In the genomic region with DNA sequence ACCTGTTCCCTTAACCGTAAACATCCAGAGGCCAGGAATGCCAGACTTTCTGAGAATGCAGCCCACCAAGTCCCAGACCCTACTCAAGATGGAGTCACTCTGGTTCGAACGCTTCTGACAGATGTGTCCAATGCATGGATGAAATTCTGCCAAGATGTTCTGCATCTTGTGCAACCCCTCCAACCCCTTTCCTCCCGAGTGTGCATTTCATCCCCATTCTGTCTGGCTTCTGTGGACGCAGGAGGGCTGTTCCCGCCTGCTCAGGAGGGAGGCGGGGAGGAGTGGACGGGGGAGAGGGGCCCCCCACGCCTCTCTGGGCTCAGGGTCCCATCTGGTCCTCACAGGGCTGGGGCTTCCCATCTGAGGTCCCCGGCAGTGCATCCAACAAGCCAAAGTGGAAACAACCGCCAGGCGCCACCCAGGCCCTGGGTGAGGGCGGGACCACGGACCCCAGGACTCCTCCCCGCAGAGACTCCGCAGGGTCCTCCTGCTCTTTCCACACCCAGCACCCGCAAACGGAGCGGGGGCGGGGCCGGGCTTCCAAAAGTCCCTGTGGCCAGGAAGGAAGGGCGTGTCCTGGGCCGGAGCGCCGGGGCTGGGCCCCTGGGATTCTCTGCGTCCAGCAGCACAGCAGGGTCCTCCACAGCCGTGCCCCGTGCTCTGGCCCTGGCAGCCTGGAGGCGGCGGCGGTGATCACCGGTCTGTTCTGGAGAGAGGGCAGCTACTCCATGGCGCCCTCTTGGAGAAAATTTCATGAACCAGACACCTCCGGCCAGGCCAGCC, we compare ENCODE assay signal across 8 cellular contexts. TPM values are rescaled to one million over a fixed set of nuclear protein-coding genes. Genes with fewer than 3 reads are reported as not detected.
DNase-seq lines count a peak whose midpoint lies in the region.

No MANE protein-coding gene starts in this region.

- peaks cover 13% of the 10 kb centered on the region for H3K4me1 Mint-ChIP-seq in activated CD4-positive, alpha-beta memory T cell treated with anti-CD3 and anti-CD28 coated beads for 36 hours (ENCODE audit: low read depth)
- peaks cover 16% of the 10 kb centered on the region for H3K4me1 Mint-ChIP-seq in stimulated activated naive CD8-positive, alpha-beta T cell treated with anti-CD3 and anti-CD28 coated beads, Interleukin-15, Interleukin-2, amounts not matched to agents 100 ng/mL and 50 ng/mL, for 24 hours (ENCODE audit: low read depth)

- CTCF ChIA-PET in activated CD4-positive, alpha-beta memory T cell treated with anti-CD3 and anti-CD28 coated beads for 36 hours (lab: Charles Lee), result interaction anchor here (1.3 to 2.0 kb wide), 3 partner anchors 30 to 52 kb away, joined by 5 to 8 read pairs (median 6); partner anchors contain the start of gene UBE2G2

- POLR2A ChIA-PET in activated CD4-positive, alpha-beta memory T cell treated with anti-CD3 and anti-CD28 coated beads for 36 hours (lab: Charles Lee), result interaction anchor here (1.0 kb wide), 1 partner anchor 45 kb away, joined by 4 read pairs; no protein-coding TSS in a partner anchor

- peak; percentile 55 for DNase-seq in Ammon's horn (ENCODE audit: low spot score)
- DNase-seq in GM19238 (ENCODE audit: insufficient read length, low spot score), result peak; percentile 69
- peak; percentile 68 for DNase-seq in NCI-H2227 (lab: John Stamatoyannopoulos, UW; ENCODE audit: unreplicated experiment)
- peak; percentile 76 for DNase-seq in activated CD4-positive, alpha-beta memory T cell treated with anti-CD3 and anti-CD28 coated beads for 36 hours
- peak; percentile 86 for DNase-seq in epidermal melanocyte (ENCODE audit: insufficient read length, low spot score)
- peak; percentile 46 for DNase-seq in mucosa of gallbladder (ENCODE audit: low spot score)
- DNase-seq in amniotic stem cell (lab: John Stamatoyannopoulos, UW), result no peak

- peak overlapping the region; percentile 60 for H3K4me3 Mint-ChIP-seq in activated CD4-positive, alpha-beta memory T cell treated with anti-CD3 and anti-CD28 coated beads for 36 hours
- peak overlapping the region; percentile 77 for H3K4me3 Mint-ChIP-seq in stimulated activated naive CD8-positive, alpha-beta T cell treated with anti-CD3 and anti-CD28 coated beads, Interleukin-15, Interleukin-2, amounts not matched to agents 100 ng/mL and 50 ng/mL, for 24 hours

- no peaks in the 10 kb centered on the region for H3K27me3 Mint-ChIP-seq in activated CD4-positive, alpha-beta memory T cell treated with anti-CD3 and anti-CD28 coated beads for 36 hours
- no peaks in the 10 kb centered on the region for H3K27me3 Mint-ChIP-seq in stimulated activated naive CD8-positive, alpha-beta T cell treated with anti-CD3 and anti-CD28 coated beads, Interleukin-15, Interleukin-2, amounts not matched to agents 100 ng/mL and 50 ng/mL, for 24 hours

- intact Hi-C loops in activated CD4-positive, alpha-beta memory T cell treated with anti-CD3 and anti-CD28 coated beads for 36 hours (cut with micrococcal nuclease), result no loop called here

- no peak overlapping the region for H3K27ac Mint-ChIP-seq in activated CD4-positive, alpha-beta memory T cell treated with anti-CD3 and anti-CD28 coated beads for 36 hours
- peak overlapping the region; percentile 76 for H3K27ac Mint-ChIP-seq in stimulated activated naive CD8-positive, alpha-beta T cell treated with anti-CD3 and anti-CD28 coated beads, Interleukin-15, Interleukin-2, amounts not matched to agents 100 ng/mL and 50 ng/mL, for 24 hours

- no peaks in the 10 kb centered on the region for H3K9me3 Mint-ChIP-seq in activated CD4-positive, alpha-beta memory T cell treated with anti-CD3 and anti-CD28 coated beads for 36 hours
- H3K9me3 Mint-ChIP-seq in stimulated activated naive CD8-positive, alpha-beta T cell treated with anti-CD3 and anti-CD28 coated beads, Interleukin-15, Interleukin-2, amounts not matched to agents 100 ng/mL and 50 ng/mL, for 24 hours, result no peaks in the 10 kb centered on the region

- peaks cover 3% of the 10 kb centered on the region for H3K36me3 Mint-ChIP-seq in activated CD4-positive, alpha-beta memory T cell treated with anti-CD3 and anti-CD28 coated beads for 36 hours
- H3K36me3 Mint-ChIP-seq in stimulated activated naive CD8-positive, alpha-beta T cell treated with anti-CD3 and anti-CD28 coated beads, Interleukin-15, Interleukin-2, amounts not matched to agents 100 ng/mL and 50 ng/mL, for 24 hours (ENCODE audit: low read depth), result peaks cover 12% of the 10 kb centered on the region

RNA-seq across cellular contexts. Expression of gene SUMO3, which starts 27.7 kb away (rescaled TPM):
- 10 to 100 TPM; 77.2 to 77.6 TPM for total RNA-seq in activated CD4-positive, alpha-beta memory T cell treated with anti-CD3 and anti-CD28 coated beads for 36 hours
- 70.5 TPM for total RNA-seq in mucosa of gallbladder

RNA-seq across cellular contexts. Expression of gene PTTG1IP, which starts 27.9 kb away (rescaled TPM):
- total RNA-seq in activated CD4-positive, alpha-beta memory T cell treated with anti-CD3 and anti-CD28 coated beads for 36 hours, result 10 to 100 TPM; 43.0 to 44.4 TPM
- 295 TPM for total RNA-seq in mucosa of gallbladder

RNA-seq across cellular contexts. Expression of gene UBE2G2, which starts 44.0 kb away (rescaled TPM):
- total RNA-seq in activated CD4-positive, alpha-beta memory T cell treated with anti-CD3 and anti-CD28 coated beads for 36 hours, result 10 to 100 TPM; 87.6 to 96.0 TPM
- 74.4 TPM for total RNA-seq in mucosa of gallbladder
